Comparison of ENCODE assay signal across 1 cellular context in the genomic region with DNA sequence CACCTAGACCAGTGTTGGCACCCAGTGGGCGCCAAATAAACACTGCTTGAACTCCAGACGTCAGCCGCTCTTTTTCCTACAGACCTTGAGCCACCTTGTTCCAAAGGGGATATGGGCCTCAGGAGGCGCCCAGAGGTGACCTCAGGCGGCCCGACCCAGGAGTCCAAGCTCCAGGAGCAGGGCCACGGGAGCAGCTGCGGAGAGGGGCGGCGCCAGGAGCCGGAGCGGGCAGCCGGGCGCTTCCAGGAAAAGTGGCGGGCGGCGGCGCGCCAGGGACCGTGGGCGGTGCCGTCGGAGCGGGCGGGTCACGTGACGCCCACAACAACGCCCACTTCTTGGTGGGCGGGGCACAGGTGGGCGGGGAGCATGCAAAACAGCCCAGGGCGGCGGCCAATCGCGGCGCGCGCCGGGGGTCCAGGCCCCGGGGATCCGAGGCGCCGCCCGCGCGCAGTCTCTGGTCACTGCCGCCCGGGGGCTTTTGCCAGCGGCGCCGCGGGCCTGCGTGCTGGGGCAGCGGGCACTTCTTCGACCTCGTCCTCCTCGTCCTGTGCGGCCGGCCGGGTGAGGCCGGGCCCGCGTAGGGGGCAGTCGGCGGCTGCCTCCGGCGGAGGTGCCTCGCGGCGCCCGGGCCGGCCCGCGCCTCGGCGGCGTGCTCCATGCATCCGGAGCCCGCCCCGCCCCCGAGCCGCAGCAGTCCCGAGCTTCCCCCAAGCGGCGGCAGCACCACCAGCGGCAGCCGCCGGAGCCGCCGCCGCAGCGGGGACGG.
TF ChIP-seq lines count a peak whose summit lies in the region.

ORAI1 (plus strand) TSS at position 444 of the 766 bp plus-strand sequence.

TF ChIP-seq in HepG2, 621 proteins besides CTCF, POLR2A, EP300 and RAD21 (continued from another document and continues in another):
- TF ChIP-seq ERF (CRISPR knock-in tag; IDR thresholded peaks at IDR 0.05) (peak; percentile 76), ARNTL (CRISPR knock-in tag; IDR thresholded peaks at IDR 0.05) (peak; percentile 54; the same call in 1 of the 2 replicates), ATF3 (CRISPR knock-in tag; IDR thresholded peaks at IDR 0.05) (no peak), ZNF343 (CRISPR knock-in tag; IDR thresholded peaks at IDR 0.05) (no peak), HIC2 (CRISPR knock-in tag; IDR thresholded peaks at IDR 0.05; ENCODE audit: low read depth) (no peak), MIER3 (CRISPR knock-in tag; IDR thresholded peaks at IDR 0.05; ENCODE audit: borderline replicate concordance) (peak; percentile 60; the same call in 1 of the 2 replicates), KDM1A (CRISPR knock-in tag; IDR thresholded peaks at IDR 0.05) (no peak), HCFC1 (IDR thresholded peaks at IDR 0.05; ENCODE audit: low read depth, low read length) (no peak), CENPT (CRISPR knock-in tag; IDR thresholded peaks at IDR 0.05; ENCODE audit: low read depth) (no peak), ZNF724P (CRISPR knock-in tag; IDR thresholded peaks at IDR 0.05; ENCODE audit: borderline replicate concordance) (no peak), SKI (IDR thresholded peaks at IDR 0.05; ENCODE audit: partially characterized antibody) (peak; percentile 81), KMT2A (CRISPR knock-in tag; IDR thresholded peaks at IDR 0.05) (0 out of 2 replicates have a peak, but pooled peaks have one; percentile 52), GPBP1L1 (CRISPR knock-in tag; IDR thresholded peaks at IDR 0.05) (no peak), ZNF205 (CRISPR knock-in tag; IDR thresholded peaks at IDR 0.05) (peak; percentile 73; the same call in 1 of the 2 replicates), POGK (CRISPR knock-in tag; conservative IDR thresholded peaks at IDR 0.05) (0 out of 2 replicates have a peak, but pooled peaks have one; percentile 42), ZNF619 (CRISPR knock-in tag; IDR thresholded peaks at IDR 0.05) (no peak), ZNF17 (CRISPR knock-in tag; IDR thresholded peaks at IDR 0.05) (no peak), ZIK1 (CRISPR knock-in tag; IDR thresholded peaks at IDR 0.05; ENCODE audit: borderline replicate concordance, low read depth) (no peak), JDP2 (CRISPR knock-in tag; IDR thresholded peaks at IDR 0.05; ENCODE audit: borderline replicate concordance) (no peak), BORCS8-MEF2B (CRISPR knock-in tag; IDR thresholded peaks at IDR 0.05) (peak; percentile 44; the same call in 1 of the 2 replicates), NCOR1 (IDR thresholded peaks at IDR 0.05; ENCODE audit: borderline replicate concordance, low read length) (peak; percentile 49; the same call in 1 of the 2 replicates), ZMYM4 (CRISPR knock-in tag; IDR thresholded peaks at IDR 0.05) (peak; percentile 15; the same call in 1 of the 2 replicates), ZKSCAN5 (CRISPR knock-in tag; IDR thresholded peaks at IDR 0.05) (no peak), REL (CRISPR knock-in tag; conservative IDR thresholded peaks at IDR 0.05) (no peak), MAX (IDR thresholded peaks at IDR 0.05) (peak; percentile 54; the same call in 1 of the 2 replicates), SP5 (CRISPR knock-in tag; IDR thresholded peaks at IDR 0.05; ENCODE audit: borderline replicate concordance, low read depth) (peak; percentile 80), ZNF563 (CRISPR knock-in tag; IDR thresholded peaks at IDR 0.05) (peak; percentile 41; the same call in 1 of the 2 replicates)
- TF ChIP-seq, protein P1, sequence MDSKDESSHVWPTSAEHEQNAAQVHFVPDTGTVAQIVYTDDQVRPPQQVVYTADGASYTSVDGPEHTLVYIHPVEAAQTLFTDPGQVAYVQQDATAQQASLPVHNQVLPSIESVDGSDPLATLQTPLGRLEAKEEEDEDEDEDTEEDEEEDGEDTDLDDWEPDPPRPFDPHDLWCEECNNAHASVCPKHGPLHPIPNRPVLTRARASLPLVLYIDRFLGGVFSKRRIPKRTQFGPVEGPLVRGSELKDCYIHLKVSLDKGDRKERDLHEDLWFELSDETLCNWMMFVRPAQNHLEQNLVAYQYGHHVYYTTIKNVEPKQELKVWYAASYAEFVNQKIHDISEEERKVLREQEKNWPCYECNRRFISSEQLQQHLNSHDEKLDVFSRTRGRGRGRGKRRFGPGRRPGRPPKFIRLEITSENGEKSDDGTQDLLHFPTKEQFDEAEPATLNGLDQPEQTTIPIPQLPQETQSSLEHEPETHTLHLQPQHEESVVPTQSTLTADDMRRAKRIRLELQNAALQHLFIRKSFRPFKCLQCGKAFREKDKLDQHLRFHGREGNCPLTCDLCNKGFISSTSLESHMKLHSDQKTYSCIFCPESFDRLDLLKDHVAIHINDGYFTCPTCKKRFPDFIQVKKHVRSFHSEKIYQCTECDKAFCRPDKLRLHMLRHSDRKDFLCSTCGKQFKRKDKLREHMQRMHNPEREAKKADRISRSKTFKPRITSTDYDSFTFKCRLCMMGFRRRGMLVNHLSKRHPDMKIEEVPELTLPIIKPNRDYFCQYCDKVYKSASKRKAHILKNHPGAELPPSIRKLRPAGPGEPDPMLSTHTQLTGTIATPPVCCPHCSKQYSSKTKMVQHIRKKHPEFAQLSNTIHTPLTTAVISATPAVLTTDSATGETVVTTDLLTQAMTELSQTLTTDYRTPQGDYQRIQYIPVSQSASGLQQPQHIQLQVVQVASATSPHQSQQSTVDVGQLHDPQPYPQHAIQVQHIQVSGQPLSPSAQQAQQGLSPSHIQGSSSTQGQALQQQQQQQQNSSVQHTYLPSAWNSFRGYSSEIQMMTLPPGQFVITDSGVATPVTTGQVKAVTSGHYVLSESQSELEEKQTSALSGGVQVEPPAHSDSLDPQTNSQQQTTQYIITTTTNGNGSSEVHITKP (CRISPR knock-in tag; IDR thresholded peaks at IDR 0.05; ENCODE audit: low read depth): 0 out of 2 replicates have a peak, but pooled peaks have one; percentile 25
- TF ChIP-seq, protein P2, sequence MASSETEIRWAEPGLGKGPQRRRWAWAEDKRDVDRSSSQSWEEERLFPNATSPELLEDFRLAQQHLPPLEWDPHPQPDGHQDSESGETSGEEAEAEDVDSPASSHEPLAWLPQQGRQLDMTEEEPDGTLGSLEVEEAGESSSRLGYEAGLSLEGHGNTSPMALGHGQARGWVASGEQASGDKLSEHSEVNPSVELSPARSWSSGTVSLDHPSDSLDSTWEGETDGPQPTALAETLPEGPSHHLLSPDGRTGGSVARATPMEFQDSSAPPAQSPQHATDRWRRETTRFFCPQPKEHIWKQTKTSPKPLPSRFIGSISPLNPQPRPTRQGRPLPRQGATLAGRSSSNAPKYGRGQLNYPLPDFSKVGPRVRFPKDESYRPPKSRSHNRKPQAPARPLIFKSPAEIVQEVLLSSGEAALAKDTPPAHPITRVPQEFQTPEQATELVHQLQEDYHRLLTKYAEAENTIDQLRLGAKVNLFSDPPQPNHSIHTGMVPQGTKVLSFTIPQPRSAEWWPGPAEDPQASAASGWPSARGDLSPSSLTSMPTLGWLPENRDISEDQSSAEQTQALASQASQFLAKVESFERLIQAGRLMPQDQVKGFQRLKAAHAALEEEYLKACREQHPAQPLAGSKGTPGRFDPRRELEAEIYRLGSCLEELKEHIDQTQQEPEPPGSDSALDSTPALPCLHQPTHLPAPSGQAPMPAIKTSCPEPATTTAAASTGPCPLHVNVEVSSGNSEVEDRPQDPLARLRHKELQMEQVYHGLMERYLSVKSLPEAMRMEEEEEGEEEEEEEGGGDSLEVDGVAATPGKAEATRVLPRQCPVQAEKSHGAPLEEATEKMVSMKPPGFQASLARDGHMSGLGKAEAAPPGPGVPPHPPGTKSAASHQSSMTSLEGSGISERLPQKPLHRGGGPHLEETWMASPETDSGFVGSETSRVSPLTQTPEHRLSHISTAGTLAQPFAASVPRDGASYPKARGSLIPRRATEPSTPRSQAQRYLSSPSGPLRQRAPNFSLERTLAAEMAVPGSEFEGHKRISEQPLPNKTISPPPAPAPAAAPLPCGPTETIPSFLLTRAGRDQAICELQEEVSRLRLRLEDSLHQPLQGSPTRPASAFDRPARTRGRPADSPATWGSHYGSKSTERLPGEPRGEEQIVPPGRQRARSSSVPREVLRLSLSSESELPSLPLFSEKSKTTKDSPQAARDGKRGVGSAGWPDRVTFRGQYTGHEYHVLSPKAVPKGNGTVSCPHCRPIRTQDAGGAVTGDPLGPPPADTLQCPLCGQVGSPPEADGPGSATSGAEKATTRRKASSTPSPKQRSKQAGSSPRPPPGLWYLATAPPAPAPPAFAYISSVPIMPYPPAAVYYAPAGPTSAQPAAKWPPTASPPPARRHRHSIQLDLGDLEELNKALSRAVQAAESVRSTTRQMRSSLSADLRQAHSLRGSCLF (CRISPR knock-in tag; IDR thresholded peaks at IDR 0.05; ENCODE audit: borderline replicate concordance): 0 out of 2 replicates have a peak, but pooled peaks have one; percentile 43
- TF ChIP-seq, protein P3, sequence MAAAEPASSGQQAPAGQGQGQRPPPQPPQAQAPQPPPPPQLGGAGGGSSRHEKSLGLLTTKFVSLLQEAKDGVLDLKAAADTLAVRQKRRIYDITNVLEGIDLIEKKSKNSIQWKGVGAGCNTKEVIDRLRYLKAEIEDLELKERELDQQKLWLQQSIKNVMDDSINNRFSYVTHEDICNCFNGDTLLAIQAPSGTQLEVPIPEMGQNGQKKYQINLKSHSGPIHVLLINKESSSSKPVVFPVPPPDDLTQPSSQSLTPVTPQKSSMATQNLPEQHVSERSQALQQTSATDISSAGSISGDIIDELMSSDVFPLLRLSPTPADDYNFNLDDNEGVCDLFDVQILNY (CRISPR knock-in tag; conservative IDR thresholded peaks at IDR 0.05): peak; percentile 38; the same call in 1 of the 2 replicates
- TF ChIP-seq, protein P4, sequence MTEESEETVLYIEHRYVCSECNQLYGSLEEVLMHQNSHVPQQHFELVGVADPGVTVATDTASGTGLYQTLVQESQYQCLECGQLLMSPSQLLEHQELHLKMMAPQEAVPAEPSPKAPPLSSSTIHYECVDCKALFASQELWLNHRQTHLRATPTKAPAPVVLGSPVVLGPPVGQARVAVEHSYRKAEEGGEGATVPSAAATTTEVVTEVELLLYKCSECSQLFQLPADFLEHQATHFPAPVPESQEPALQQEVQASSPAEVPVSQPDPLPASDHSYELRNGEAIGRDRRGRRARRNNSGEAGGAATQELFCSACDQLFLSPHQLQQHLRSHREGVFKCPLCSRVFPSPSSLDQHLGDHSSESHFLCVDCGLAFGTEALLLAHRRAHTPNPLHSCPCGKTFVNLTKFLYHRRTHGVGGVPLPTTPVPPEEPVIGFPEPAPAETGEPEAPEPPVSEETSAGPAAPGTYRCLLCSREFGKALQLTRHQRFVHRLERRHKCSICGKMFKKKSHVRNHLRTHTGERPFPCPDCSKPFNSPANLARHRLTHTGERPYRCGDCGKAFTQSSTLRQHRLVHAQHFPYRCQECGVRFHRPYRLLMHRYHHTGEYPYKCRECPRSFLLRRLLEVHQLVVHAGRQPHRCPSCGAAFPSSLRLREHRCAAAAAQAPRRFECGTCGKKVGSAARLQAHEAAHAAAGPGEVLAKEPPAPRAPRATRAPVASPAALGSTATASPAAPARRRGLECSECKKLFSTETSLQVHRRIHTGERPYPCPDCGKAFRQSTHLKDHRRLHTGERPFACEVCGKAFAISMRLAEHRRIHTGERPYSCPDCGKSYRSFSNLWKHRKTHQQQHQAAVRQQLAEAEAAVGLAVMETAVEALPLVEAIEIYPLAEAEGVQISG (CRISPR knock-in tag; IDR thresholded peaks at IDR 0.05): peak; percentile 58
